In genomic region chr3:13193320-13194284, GRCh38 we compare ENCODE assay signal across 23 cellular contexts.
DNase-seq lines count a peak whose midpoint lies in the region; ATAC-seq, FAIRE-seq and TF ChIP-seq lines count a peak whose summit lies in the region.
"Had no signal": no experiment of that assay in that cellular context is flagged by ENCODE, and none has a peak within 500 bp of the region (broad histone marks: within the 10 kb centered on the region; RNA-seq: fewer than 3 reads in every experiment).

No MANE protein-coding gene starts in this region.

- POLR2A ChIA-PET in activated CD8-positive, alpha-beta T cell treated with anti-CD3 and anti-CD28 coated beads, Interleukin-2, amount 10 ng/mL, durations not matched to agents 7 days and 5 days (lab: Charles Lee) = no interaction called here
- POLR2A ChIA-PET in activated CD8-positive, alpha-beta T cell treated with anti-CD3 and anti-CD28 coated beads for 36 hours (lab: Charles Lee) = interaction anchor here (1.2 kb wide), 1 partner anchor 13 kb away, joined by 3 read pairs; no protein-coding TSS in a partner anchor
- POLR2A ChIA-PET in H1 (lab: Charles Lee; ENCODE audit: partially characterized antibody) = no interaction called here
- POLR2A ChIA-PET in CD8-positive, alpha-beta memory T cell (lab: Charles Lee) = interaction anchor here (0.6 kb wide), 1 partner anchor 1265 kb away, joined by 3 read pairs; no protein-coding TSS in a partner anchor

- no peak overlapping the region for H3K4me2 ChIP-seq in H1 (ENCODE audit: insufficient read depth in 1 of 2, low read depth in 2 of 2, low read length in 2 of 2)
- H3K4me2 ChIP-seq: A549 had no signal

- H3K27me3 Mint-ChIP-seq in activated CD8-positive, alpha-beta T cell treated with anti-CD3 and anti-CD28 coated beads, Interleukin-2, amount 10 ng/mL, durations not matched to agents 7 days and 5 days (ENCODE audit: low read depth) = peaks cover 8% of the 10 kb centered on the region
- H3K27me3 Mint-ChIP-seq in activated CD8-positive, alpha-beta T cell treated with anti-CD3 and anti-CD28 coated beads for 36 hours = peaks cover 5% of the 10 kb centered on the region
- peaks cover 14 to 49% of the 10 kb centered on the region in 2 donors for H3K27me3 Mint-ChIP-seq in CD8-positive, alpha-beta memory T cell

- no peak overlapping the region for H3K14ac ChIP-seq in H1 (ENCODE audit: insufficient read length)

- CTCF ChIA-PET in activated CD8-positive, alpha-beta T cell treated with anti-CD3 and anti-CD28 coated beads, Interleukin-2, amount 10 ng/mL, durations not matched to agents 7 days and 5 days (lab: Charles Lee) = interaction anchor here (1.2 to 1.4 kb wide), 2 partner anchors 89 to 102 kb away, joined by 3 read pairs; no protein-coding TSS in a partner anchor
- CTCF ChIA-PET in activated CD8-positive, alpha-beta T cell treated with anti-CD3 and anti-CD28 coated beads for 36 hours (lab: Charles Lee) = interaction anchor here (1.9 kb wide), 1 partner anchor 102 kb away, joined by 7 read pairs; no protein-coding TSS in a partner anchor
- CTCF ChIA-PET in H1 (lab: Charles Lee; ENCODE audit: partially characterized antibody) = interaction anchor here (0.6 to 2.9 kb wide), 55 partner anchors 8 to 455 kb away, joined by 3 to 25 read pairs (median 4); no protein-coding TSS in a partner anchor
- CTCF ChIA-PET in CD8-positive, alpha-beta memory T cell (lab: Charles Lee) = no interaction called here

- H3K4me3 Mint-ChIP-seq in activated CD8-positive, alpha-beta T cell treated with anti-CD3 and anti-CD28 coated beads, Interleukin-2, amount 10 ng/mL, durations not matched to agents 7 days and 5 days = no peak overlapping the region
- H3K4me3 Mint-ChIP-seq in activated CD8-positive, alpha-beta T cell treated with anti-CD3 and anti-CD28 coated beads for 36 hours = no peak overlapping the region
- no peak overlapping the region for H3K4me3 Mint-ChIP-seq in CD8-positive, alpha-beta memory T cell
- H3K4me3 Mint-ChIP-seq: activated CD8-positive, alpha-beta memory T cell treated with anti-CD3 and anti-CD28 coated beads, Interleukin-2, amount 10 ng/mL, durations not matched to agents 7 days and 5 days; CD14-positive monocyte; effector memory CD8-positive, alpha-beta T cell had no signal

- no peaks in the 10 kb centered on the region for H3K79me2 ChIP-seq in H1 (ENCODE audit: control insufficient read depth in 1 of 2, insufficient read depth in 2 of 2, low read length in 2 of 2)

- no peak overlapping the region for H3K23ac ChIP-seq in H1 (ENCODE audit: insufficient read length)

- H3K9me3 ChIP-seq in H1 (ENCODE audit: insufficient read depth in 2 of 2, low read depth in 1 of 2, low read length in 1 of 2) (no peaks in the 10 kb centered on the region), gastrocnemius medialis (no peaks in the 10 kb centered on the region)
- H3K9me3 ChIP-seq in CD8-positive, alpha-beta memory T cell (ENCODE audit: low read length) = no peaks in the 10 kb centered on the region
- H3K9me3 ChIP-seq: A549, neutrophil, right lobe of liver had no signal

- DNase-seq in activated CD8-positive, alpha-beta T cell treated with anti-CD3 and anti-CD28 coated beads, Interleukin-2, amount 10 ng/mL, durations not matched to agents 7 days and 5 days = no peak
- no peak for DNase-seq in activated CD8-positive, alpha-beta T cell treated with anti-CD3 and anti-CD28 coated beads for 36 hours
- DNase-seq in NCI-H69 (lab: John Stamatoyannopoulos, UW) = peak; percentile 4
- no peak for DNase-seq in H1 (ENCODE audit: low read depth in 1 of 2, low spot score in 2 of 2)
- peak in 1 of 2 donors; percentile 56 for DNase-seq in gastrocnemius medialis
- no peak for DNase-seq in CD8-positive, alpha-beta memory T cell
- no peak for DNase-seq in amygdala (lab: John Stamatoyannopoulos, UW)
- DNase-seq: activated CD8-positive, alpha-beta memory T cell treated with anti-CD3 and anti-CD28 coated beads, Interleukin-2, amount 10 ng/mL, durations not matched to agents 7 days and 5 days; activated effector memory CD4-positive, alpha-beta T cell treated with anti-CD3 and anti-CD28 coated beads, Interleukin-2, amount 50 U/mL, for 16 hours; anterior cingulate cortex; DMS79; effector memory CD8-positive, alpha-beta T cell; midbrain; NCI-H1105; NK-92 treated with Interleukin-12 subunit alpha and Interleukin-12 subunit beta, amount 100 ng/mL, for 24 hours had no signal

- no peak overlapping the region for H2BK120ac ChIP-seq in H1 (replicated peaks; ENCODE audit: low read depth, low read length)

- H3K27me3 ChIP-seq in H1 (replicated peaks in 1 of 4; ENCODE audit: control insufficient read depth in 3 of 4, extremely low read depth in 1 of 4, insufficient read depth in 3 of 4, low read length in 3 of 4) (no peaks in the 10 kb centered on the region), gastrocnemius medialis (no peaks in the 10 kb centered on the region)
- no peaks in the 10 kb centered on the region for H3K27me3 ChIP-seq in CD8-positive, alpha-beta memory T cell (ENCODE audit: insufficient read depth, low read length, poor library complexity, severe bottlenecking)
- H3K27me3 ChIP-seq: neutrophil, right lobe of liver had no signal

- in situ Hi-C loops in gastrocnemius medialis (cut with MboI; ENCODE audit: low sequenced_read_pairs in 4 of 4) = no loop called here

- intact Hi-C loops in activated CD8-positive, alpha-beta T cell treated with anti-CD3 and anti-CD28 coated beads for 36 hours (cut with micrococcal nuclease) = no loop called here
- intact Hi-C loops in gastrocnemius medialis (cut with DNase I; ENCODE audit: low total_unique reads) = no loop called here

- no peak overlapping the region for H3K56ac ChIP-seq in H1 (replicated peaks; ENCODE audit: insufficient read length, low read depth, low read length)

- H2BK15ac ChIP-seq in H1 (ENCODE audit: low read length) = 0 out of 2 replicates have a peak overlapping the region, but pooled peaks have one; percentile 4

- no peaks in the 10 kb centered on the region for H3K36me3 ChIP-seq in H1 (ENCODE audit: control insufficient read depth in 2 of 4, insufficient read depth in 4 of 4, low read length in 3 of 4)
- H3K36me3 ChIP-seq in gastrocnemius medialis = no peaks in the 10 kb centered on the region
- H3K36me3 ChIP-seq in CD8-positive, alpha-beta memory T cell (ENCODE audit: insufficient read depth, low read length) = no peaks in the 10 kb centered on the region
- H3K36me3 ChIP-seq: neutrophil, right lobe of liver had no signal

- H3K4me1 Mint-ChIP-seq in activated CD8-positive, alpha-beta T cell treated with anti-CD3 and anti-CD28 coated beads, Interleukin-2, amount 10 ng/mL, durations not matched to agents 7 days and 5 days (ENCODE audit: low read depth) = peaks cover 59% of the 10 kb centered on the region
- peaks cover 14% of the 10 kb centered on the region for H3K4me1 Mint-ChIP-seq in activated CD8-positive, alpha-beta T cell treated with anti-CD3 and anti-CD28 coated beads for 36 hours (ENCODE audit: low read depth)
- peaks cover 21 to 41% (median 31%) of the 10 kb centered on the region in 3 donors for H3K4me1 Mint-ChIP-seq in CD8-positive, alpha-beta memory T cell

- no peaks in the 10 kb centered on the region; the same call in 1 of the 2 replicates for H3K23me2 ChIP-seq in H1 (ENCODE audit: low read depth, low read length)

- H3K4ac ChIP-seq in H1 (replicated peaks; ENCODE audit: insufficient read length, low read depth, low read length) = no peak overlapping the region

- H2BK20ac ChIP-seq in H1 (ENCODE audit: low read length) = no peak overlapping the region

- H2AK5ac ChIP-seq in H1 (ENCODE audit: low read depth, low read length) = no peak overlapping the region

- no peak overlapping the region for H4K5ac ChIP-seq in H1 (ENCODE audit: insufficient read length, low read depth, low read length)

- H2AFZ ChIP-seq in H1 (ENCODE audit: low read length) = no peak overlapping the region

- H3K4me1 ChIP-seq in H1 (replicated peaks in 1 of 4; ENCODE audit: control insufficient read depth in 3 of 4, insufficient read depth in 4 of 4, low read length in 3 of 4) = peaks cover 0 to 7% (median 2%) of the 10 kb centered on the region in 4 experiments; a peak in 4 of 7 replicates
- peaks cover 0 to 6% of the 10 kb centered on the region in 2 donors for H3K4me1 ChIP-seq in gastrocnemius medialis
- H3K4me1 ChIP-seq in CD8-positive, alpha-beta memory T cell (ENCODE audit: insufficient read depth, low read length) = no peaks in the 10 kb centered on the region
- H3K4me1 ChIP-seq: A549 had no signal

- no peak overlapping the region for H3K18ac ChIP-seq in H1 (ENCODE audit: extremely low read depth, low read length)

- H3K36me3 Mint-ChIP-seq in activated CD8-positive, alpha-beta T cell treated with anti-CD3 and anti-CD28 coated beads, Interleukin-2, amount 10 ng/mL, durations not matched to agents 7 days and 5 days (ENCODE audit: low read depth) = peaks cover 4% of the 10 kb centered on the region
- no peaks in the 10 kb centered on the region for H3K36me3 Mint-ChIP-seq in activated CD8-positive, alpha-beta T cell treated with anti-CD3 and anti-CD28 coated beads for 36 hours (ENCODE audit: low read depth)
- H3K36me3 Mint-ChIP-seq in CD8-positive, alpha-beta memory T cell = peaks cover 0 to 8% (median 0%) of the 10 kb centered on the region in 3 donors

- no peak overlapping the region for H2BK12ac ChIP-seq in H1 (ENCODE audit: low read depth, low read length)

- no peak for FAIRE-seq in H1 (lab: Jason Lieb, UNC)
- FAIRE-seq: A549 had no signal

- H3K9ac ChIP-seq in H1 (replicated peaks in 1 of 4; ENCODE audit: extremely low read depth in 1 of 4, low read depth in 3 of 4, low read length in 3 of 4) = no peak overlapping the region

- no peak for TF ChIP-seq RAD21 in H1 (IDR thresholded peaks at IDR 0.05 in 1 of 2, conservative IDR thresholded peaks at IDR 0.05 in 1 of 2; ENCODE audit: low read depth in 2 of 2, low read length in 2 of 2)

- no peak for TF ChIP-seq CTCF in activated CD8-positive, alpha-beta T cell treated with anti-CD3 and anti-CD28 coated beads for 36 hours (IDR thresholded peaks at IDR 0.05)
- TF ChIP-seq CTCF in H1 (IDR thresholded peaks at IDR 0.05; ENCODE audit: control extremely low read depth in 1 of 3, insufficient read depth in 1 of 3, low read depth in 1 of 3, low read length in 3 of 3) (no peak), gastrocnemius medialis (IDR thresholded peaks at IDR 0.05 in 4 of 5, conservative IDR thresholded peaks at IDR 0.05 in 1 of 5) (no peak)

- 87% methylated on average over 17 of the region's 17 CpGs; no CpG with 5 or more reads in 1 of the 2 experiments for WGBS in H1 (ENCODE audit: extremely low coverage in 1 of 2, insufficient coverage in 1 of 2, insufficient read length in 1 of 2, insufficient replicate concordance in 2 of 2, low coverage in 1 of 2, low lambda C conversion rate in 2 of 2, missing lambda C conversion rate in 1 of 2), 2 experiments

- H3K4me3 ChIP-seq in H1 (ENCODE audit: extremely low read depth in 1 of 4, insufficient read depth in 2 of 4, low read depth in 3 of 4, low read length in 4 of 4) (no peak overlapping the region), gastrocnemius medialis (no peak overlapping the region)
- H3K4me3 ChIP-seq in CD8-positive, alpha-beta memory T cell (ENCODE audit: low read length) = no peak overlapping the region
- H3K4me3 ChIP-seq: A549, K562, right lobe of liver had no signal

- no peak for ATAC-seq in activated CD8-positive, alpha-beta T cell treated with anti-CD3 and anti-CD28 coated beads, Interleukin-2, amount 10 ng/mL, durations not matched to agents 7 days and 5 days
- no peak for ATAC-seq in activated CD8-positive, alpha-beta T cell treated with anti-CD3 and anti-CD28 coated beads for 36 hours
- ATAC-seq in gastrocnemius medialis (peak; percentile 38 to 46), HG03045 (IDR thresholded peaks at IDR 0.05; ENCODE audit: unreplicated experiment) (no peak)
- ATAC-seq: activated CD4-positive, CD25-positive, alpha-beta regulatory T cell treated with anti-CD3 and anti-CD28 coated beads, Interleukin-2, amount 50 U/mL, for 24 hours; activated CD8-positive, alpha-beta memory T cell treated with anti-CD3 and anti-CD28 coated beads, Interleukin-2, amount 10 ng/mL, durations not matched to agents 7 days and 5 days; effector memory CD8-positive, alpha-beta T cell; Right ventricle myocardium inferior had no signal

- TF ChIP-seq POLR2A in H1 (IDR thresholded peaks at IDR 0.05; ENCODE audit: control extremely low read depth in 1 of 2, low read depth in 2 of 2, low read length in 2 of 2) (no peak), gastrocnemius medialis (IDR thresholded peaks at IDR 0.05) (no peak)

- H3K9me3 Mint-ChIP-seq in activated CD8-positive, alpha-beta T cell treated with anti-CD3 and anti-CD28 coated beads, Interleukin-2, amount 10 ng/mL, durations not matched to agents 7 days and 5 days (ENCODE audit: insufficient read depth) = no peaks in the 10 kb centered on the region
- peaks cover 4% of the 10 kb centered on the region for H3K9me3 Mint-ChIP-seq in activated CD8-positive, alpha-beta T cell treated with anti-CD3 and anti-CD28 coated beads for 36 hours
- peaks cover 0 to 4% (median 1%) of the 10 kb centered on the region in 5 donors for H3K9me3 Mint-ChIP-seq in CD8-positive, alpha-beta memory T cell

- no peak overlapping the region for H3K27ac ChIP-seq in H1 (ENCODE audit: low read depth, low read length)
- no peak overlapping the region for H3K27ac ChIP-seq in gastrocnemius medialis
- no peak overlapping the region for H3K27ac ChIP-seq in CD8-positive, alpha-beta memory T cell (ENCODE audit: low read depth, low read length)
- H3K27ac ChIP-seq: A549, neutrophil, right lobe of liver had no signal

- no peak overlapping the region for H4K91ac ChIP-seq in H1 (replicated peaks; ENCODE audit: insufficient read length, low read length)

- no peaks in the 10 kb centered on the region for H3K79me1 ChIP-seq in H1 (ENCODE audit: low read depth, low read length)

- H2BK5ac ChIP-seq in H1 (ENCODE audit: low read depth, low read length) = peak overlapping the region; percentile 50; the same call in 1 of the 2 replicates

- TF ChIP-seq EP300 in H1 (IDR thresholded peaks at IDR 0.05; ENCODE audit: borderline replicate concordance in 1 of 2, low read depth in 2 of 2, low read length in 2 of 2) = no peak

- no peak overlapping the region; the same call in 1 of the 2 replicates for H4K8ac ChIP-seq in H1 (ENCODE audit: extremely low read depth, insufficient read depth, low read length)

- H3K27ac Mint-ChIP-seq in activated CD8-positive, alpha-beta T cell treated with anti-CD3 and anti-CD28 coated beads, Interleukin-2, amount 10 ng/mL, durations not matched to agents 7 days and 5 days = peak overlapping the region; percentile 16
- H3K27ac Mint-ChIP-seq in activated CD8-positive, alpha-beta T cell treated with anti-CD3 and anti-CD28 coated beads for 36 hours = no peak overlapping the region
- H3K27ac Mint-ChIP-seq in CD8-positive, alpha-beta memory T cell = peak overlapping the region in 2 of 8 donors; percentile 51 to 71
- H3K27ac Mint-ChIP-seq: activated CD8-positive, alpha-beta memory T cell treated with anti-CD3 and anti-CD28 coated beads, Interleukin-2, amount 10 ng/mL, durations not matched to agents 7 days and 5 days had no signal

- H4K20me1 ChIP-seq in H1 (replicated peaks in 1 of 2; ENCODE audit: control insufficient read depth in 1 of 2, insufficient read depth in 2 of 2, low read length in 2 of 2) = no peaks in the 10 kb centered on the region

Comparison
In these comparisons a context has a peak if more than half of its experiments do, and no peak if none do; other contexts are left out.
1. POLR2A ChIA-PET loops: an anchor here in activated CD8-positive, alpha-beta T cell treated with anti-CD3 and anti-CD28 coated beads for 36 hours (1.2 kb wide) and CD8-positive, alpha-beta memory T cell (0.6 kb wide); none called in activated CD8-positive, alpha-beta T cell treated with anti-CD3 and anti-CD28 coated beads, Interleukin-2, amount 10 ng/mL, durations not matched to agents 7 days and 5 days and H1.
2. ATAC-seq: peak in gastrocnemius medialis (2 of 2); none in activated CD8-positive, alpha-beta T cell treated with anti-CD3 and anti-CD28 coated beads, Interleukin-2, amount 10 ng/mL, durations not matched to agents 7 days and 5 days (single experiment), activated CD8-positive, alpha-beta T cell treated with anti-CD3 and anti-CD28 coated beads for 36 hours (single experiment) and HG03045 (single experiment).